In genomic region chr5:73625905-73626811, GRCh38 we compare ENCODE assay signal across 1 cellular context.
A peak's percentile ranks its signal among the peaks of the same experiment; 100 is the strongest.
TF ChIP-seq lines count a peak whose summit lies in the region.

ARHGEF28 (plus strand) TSS chr5:73626196; CDS start chr5:73684852, 58,656 bp downstream.

TF ChIP-seq in HepG2, 621 proteins besides CTCF, POLR2A, EP300 and RAD21 (continued from another document and continues in another):
- peak; percentile 59; the same call in 1 of the 2 replicates for TF ChIP-seq MTERF4 (CRISPR knock-in tag; IDR thresholded peaks at IDR 0.05)
- TF ChIP-seq TRIM22 (IDR thresholded peaks at IDR 0.05) = no peak
- no peak for TF ChIP-seq ZNF205 (CRISPR knock-in tag; IDR thresholded peaks at IDR 0.05)
- TF ChIP-seq RFX1 (IDR thresholded peaks at IDR 0.05) = no peak
- TF ChIP-seq ZNF550 (CRISPR knock-in tag; IDR thresholded peaks at IDR 0.05; ENCODE audit: borderline replicate concordance) = no peak
- no peak for TF ChIP-seq ZSCAN12 (CRISPR knock-in tag; IDR thresholded peaks at IDR 0.05)
- TF ChIP-seq ZNF777 (CRISPR knock-in tag; IDR thresholded peaks at IDR 0.05) = no peak; the same call in 1 of the 2 replicates
- no peak for TF ChIP-seq STAG1 (CRISPR knock-in tag; IDR thresholded peaks at IDR 0.05)
- TF ChIP-seq ZFY (CRISPR knock-in tag; IDR thresholded peaks at IDR 0.05) = peak; percentile 44; the same call in 1 of the 2 replicates
- no peak for TF ChIP-seq PLRG1 (conservative IDR thresholded peaks at IDR 0.05)
- TF ChIP-seq EED (CRISPR knock-in tag; IDR thresholded peaks at IDR 0.05) = 0 out of 2 replicates have a peak, but pooled peaks have one; percentile 34
- TF ChIP-seq HNRNPLL (IDR thresholded peaks at IDR 0.05; ENCODE audit: low read depth, low read length, poor library complexity, severe bottlenecking) = peak; percentile 67
- TF ChIP-seq CBX5 (CRISPR knock-in tag; IDR thresholded peaks at IDR 0.05; ENCODE audit: borderline replicate concordance) = no peak
- peak; percentile 65; the same call in 1 of the 2 replicates for TF ChIP-seq ZFP91 (CRISPR knock-in tag; IDR thresholded peaks at IDR 0.05; ENCODE audit: borderline replicate concordance)
- TF ChIP-seq ZNF530 (CRISPR knock-in tag; IDR thresholded peaks at IDR 0.05; ENCODE audit: low read depth) = no peak
- TF ChIP-seq ZNF770 (CRISPR knock-in tag; IDR thresholded peaks at IDR 0.05) = peak; percentile 93; the same call in 1 of the 2 replicates
- no peak for TF ChIP-seq HINFP (CRISPR knock-in tag; IDR thresholded peaks at IDR 0.05; ENCODE audit: low read depth)
- TF ChIP-seq PRMT3 (CRISPR knock-in tag; IDR thresholded peaks at IDR 0.05; ENCODE audit: borderline replicate concordance, low read depth) = no peak
- no peak for TF ChIP-seq ZSCAN20 (CRISPR knock-in tag; IDR thresholded peaks at IDR 0.05; ENCODE audit: borderline replicate concordance)
- peak; percentile 84 for TF ChIP-seq POLR2G (IDR thresholded peaks at IDR 0.05; ENCODE audit: low read depth, low read length)
- TF ChIP-seq TBP (CRISPR knock-in tag; IDR thresholded peaks at IDR 0.05) = no peak
- TF ChIP-seq ZSCAN22 (CRISPR knock-in tag; IDR thresholded peaks at IDR 0.05) = no peak
- TF ChIP-seq ZNF792 (CRISPR knock-in tag; IDR thresholded peaks at IDR 0.05) = 0 out of 2 replicates have a peak, but pooled peaks have one; percentile 25
- TF ChIP-seq ZSCAN30 (CRISPR knock-in tag; IDR thresholded peaks at IDR 0.05) = no peak
- no peak for TF ChIP-seq ELF4 (CRISPR knock-in tag; IDR thresholded peaks at IDR 0.05; ENCODE audit: borderline replicate concordance)
- no peak for TF ChIP-seq PRDM4 (CRISPR knock-in tag; IDR thresholded peaks at IDR 0.05; ENCODE audit: borderline replicate concordance)
- no peak for TF ChIP-seq PAF1 (CRISPR knock-in tag; IDR thresholded peaks at IDR 0.05)
- TF ChIP-seq ZMAT3 (CRISPR knock-in tag; conservative IDR thresholded peaks at IDR 0.05) = no peak
- TF ChIP-seq FOXA1 (IDR thresholded peaks at IDR 0.05) = no peak
- no peak for TF ChIP-seq FOXA1 (CRISPR knock-in tag; IDR thresholded peaks at IDR 0.05)
- no peak for TF ChIP-seq ZNF281 (CRISPR knock-in tag; IDR thresholded peaks at IDR 0.05; ENCODE audit: borderline replicate concordance)
- no peak for TF ChIP-seq ZNF543 (CRISPR knock-in tag; IDR thresholded peaks at IDR 0.05)
- TF ChIP-seq ZNF598 (CRISPR knock-in tag; IDR thresholded peaks at IDR 0.05; ENCODE audit: borderline replicate concordance) = no peak
- TF ChIP-seq CHD2 (IDR thresholded peaks at IDR 0.05; ENCODE audit: low read depth, low read length) = no peak
- no peak for TF ChIP-seq KLF12 (CRISPR knock-in tag; IDR thresholded peaks at IDR 0.05; ENCODE audit: borderline replicate concordance)
- TF ChIP-seq NPAS2 (CRISPR knock-in tag; IDR thresholded peaks at IDR 0.05; ENCODE audit: borderline replicate concordance) = no peak
- no peak for TF ChIP-seq ZNF562 (CRISPR knock-in tag; IDR thresholded peaks at IDR 0.05; ENCODE audit: borderline replicate concordance)
- peak; percentile 65 for TF ChIP-seq PHF8 (CRISPR knock-in tag; IDR thresholded peaks at IDR 0.05)
- TF ChIP-seq TERF1 (CRISPR knock-in tag; IDR thresholded peaks at IDR 0.05) = no peak
- peak; percentile 43; the same call in 1 of the 2 replicates for TF ChIP-seq KDM5B (CRISPR knock-in tag; IDR thresholded peaks at IDR 0.05; ENCODE audit: borderline replicate concordance)
- TF ChIP-seq ZFP90 (CRISPR knock-in tag; IDR thresholded peaks at IDR 0.05; ENCODE audit: borderline replicate concordance) = no peak
- TF ChIP-seq PATZ1 (CRISPR knock-in tag; IDR thresholded peaks at IDR 0.05) = peak; percentile 38; the same call in 1 of the 2 replicates
- TF ChIP-seq DZIP1 (CRISPR knock-in tag; IDR thresholded peaks at IDR 0.05) = no peak
- TF ChIP-seq AGO2 (optimal IDR thresholded peaks at IDR 0.05; ENCODE audit: low read depth, low read length) = peak; percentile 67
- no peak for TF ChIP-seq NCOA1 (CRISPR knock-in tag; IDR thresholded peaks at IDR 0.05)
- TF ChIP-seq YEATS4 (CRISPR knock-in tag; IDR thresholded peaks at IDR 0.05; ENCODE audit: borderline replicate concordance) = no peak; the same call in 1 of the 2 replicates
- no peak for TF ChIP-seq ZNF850 (CRISPR knock-in tag; conservative IDR thresholded peaks at IDR 0.05)
